ENCODE assay signal across 27 cellular contexts in genomic region chr6:70806086-70806485, GRCh38.
"Had no signal": no experiment of that assay in that cellular context is flagged by ENCODE, and none has a peak within 500 bp of the region (broad histone marks: within the 10 kb centered on the region; RNA-seq: fewer than 3 reads in every experiment).

No MANE protein-coding gene starts in this region.

- H3K27me3 Mint-ChIP-seq: naive thymus-derived CD4-positive, alpha-beta T cell; stimulated activated naive B cell treated with anti-CD40 and anti-IgM and Interleukin-4, amounts not matched to agents 10 μg/mL and 1 μg/mL and 100 μg/mL, for 72 hours; stimulated activated naive CD8-positive, alpha-beta T cell treated with anti-CD3 and anti-CD28 coated beads, Interleukin-15, Interleukin-2, amounts not matched to agents 100 ng/mL and 50 ng/mL, for 24 hours had no signal

- H3K4me3 ChIP-seq: pancreas, prostate gland, right atrium auricular region, right lobe of liver, sigmoid colon, stomach, thoracic aorta, thyroid gland, tibial nerve, upper lobe of left lung, vagina had no signal

- H3K9me3 ChIP-seq: neutrophil, pancreas, prostate gland, right atrium auricular region, right lobe of liver, sigmoid colon, thoracic aorta, thyroid gland, upper lobe of left lung, vagina had no signal

- H3K27me3 ChIP-seq: neutrophil, pancreas, right atrium auricular region, right lobe of liver, sigmoid colon, stomach, thyroid gland, tibial nerve, upper lobe of left lung, vagina had no signal

- H3K36me3 ChIP-seq: pancreas, prostate gland, right lobe of liver had no signal

- H3K4me1 Mint-ChIP-seq: nephron had no signal

- H3K27ac ChIP-seq: neutrophil, pancreas, prostate gland, right atrium auricular region, right lobe of liver, sigmoid colon, stomach, thoracic aorta, thyroid gland, tibial nerve, upper lobe of left lung, vagina had no signal

- H3K27ac Mint-ChIP-seq: natural killer cell; nephron; stimulated activated effector memory CD8-positive, alpha-beta T cell treated with anti-CD3 and anti-CD28 coated beads, Interleukin-12 subunit alpha, Interleukin-12 subunit beta, amount 100 ng/mL, for 72 hours; stimulated activated naive B cell treated with anti-CD40 and anti-IgM and Interleukin-4, amounts not matched to agents 10 μg/mL and 1 μg/mL and 100 μg/mL, for 72 hours; stimulated activated naive CD8-positive, alpha-beta T cell treated with anti-CD3 and anti-CD28 coated beads, Interleukin-15, Interleukin-2, amounts not matched to agents 100 ng/mL and 50 ng/mL, for 24 hours had no signal

- H3K4me1 ChIP-seq: prostate gland, right atrium auricular region, right lobe of liver, stomach, thyroid gland, tibial nerve, upper lobe of left lung, vagina had no signal

- DNase-seq: naive thymus-derived CD4-positive, alpha-beta T cell; natural killer cell; nucleus accumbens; retina; right lobe of liver; sigmoid colon; small intestine; stimulated activated CD4-positive, alpha-beta T cell treated with anti-CD3 and anti-CD28 coated beads, Interleukin-15, amount 100 ng/mL, for 24 hours; stimulated activated CD4-positive, alpha-beta T cell treated with anti-CD3 and anti-CD28 coated beads, Interleukin-2, amount 100 ng/mL, for 24 hours; stimulated activated CD4-positive, alpha-beta T cell treated with anti-CD3 and anti-CD28 coated beads, Interleukin-2, amount 100 ng/mL, for 48 hours; stimulated activated CD4-positive, alpha-beta T cell treated with anti-CD3 and anti-CD28 coated beads, Interleukin-4, amount 100 ng/mL, for 24 hours; stimulated activated naive B cell treated with anti-CD40 and anti-IgM and Interleukin-4, amounts not matched to agents 10 μg/mL and 1 μg/mL and 100 μg/mL, for 72 hours; stimulated activated naive CD4-positive, alpha-beta T cell treated with Interleukin-2 at 50 U/mL for 16 hours; stomach; thyroid gland; trophoblast cell; upper lobe of left lung had no signal

- ATAC-seq: naive thymus-derived CD4-positive, alpha-beta T cell; natural killer cell; pancreas; right lobe of liver; stimulated activated effector memory CD8-positive, alpha-beta T cell treated with anti-CD3 and anti-CD28 coated beads, Interleukin-12 subunit alpha, Interleukin-12 subunit beta, amount 100 ng/mL, for 72 hours; stimulated activated naive B cell treated with anti-CD40 and anti-IgM and Interleukin-4, amounts not matched to agents 10 μg/mL and 1 μg/mL and 100 μg/mL, for 72 hours had no signal

- H3K9me3 Mint-ChIP-seq: natural killer cell had no signal

- H3K4me3 Mint-ChIP-seq: naive thymus-derived CD4-positive, alpha-beta T cell; natural killer cell; nephron; stimulated activated effector memory CD8-positive, alpha-beta T cell treated with anti-CD3 and anti-CD28 coated beads, Interleukin-12 subunit alpha, Interleukin-12 subunit beta, amount 100 ng/mL, for 72 hours; stimulated activated naive B cell treated with anti-CD40 and anti-IgM and Interleukin-4, amounts not matched to agents 10 μg/mL and 1 μg/mL and 100 μg/mL, for 72 hours; stimulated activated naive CD8-positive, alpha-beta T cell treated with anti-CD3 and anti-CD28 coated beads, Interleukin-15, Interleukin-2, amounts not matched to agents 100 ng/mL and 50 ng/mL, for 24 hours had no signal
